Comparison of ENCODE assay signal across 20 cellular contexts in genomic region chr1:234931404-234931973, GRCh38.
DNase-seq lines count a peak whose midpoint lies in the region; ATAC-seq, FAIRE-seq and TF ChIP-seq lines count a peak whose summit lies in the region.
"Had no signal": no experiment of that assay in that cellular context is flagged by ENCODE, and none has a peak within 500 bp of the region (broad histone marks: within the 10 kb centered on the region; RNA-seq: fewer than 3 reads in every experiment).

No MANE protein-coding gene starts in this region.

- no peaks in the 10 kb centered on the region for H3K36me3 Mint-ChIP-seq in activated T-cell treated with anti-CD3 and anti-CD28 coated beads, Interleukin-2, amount 50 U/mL, for 24 hours (ENCODE audit: low read depth)
- peaks cover 2% of the 10 kb centered on the region for H3K36me3 Mint-ChIP-seq in activated T-helper 1 cell treated with anti-CD3 and anti-CD28 coated beads, Interleukin-12 subunit alpha, Interleukin-12 subunit beta, Interleukin-2, Interleukin-4 antibody, amounts not matched to agents 30 ng/mL and 10 ng/mL and 1 ng/mL, durations not matched to agents 14 hours and 24 hours and 36 hours (ENCODE audit: low read depth)
- H3K36me3 Mint-ChIP-seq: CD4-positive, CD25-positive, alpha-beta regulatory T cell had no signal

- H3K4me1 Mint-ChIP-seq in activated T-cell treated with anti-CD3 and anti-CD28 coated beads, Interleukin-2, amount 50 U/mL, for 24 hours (ENCODE audit: low read depth), result peaks cover 66% of the 10 kb centered on the region
- H3K4me1 Mint-ChIP-seq in activated T-helper 1 cell treated with anti-CD3 and anti-CD28 coated beads, Interleukin-12 subunit alpha, Interleukin-12 subunit beta, Interleukin-2, Interleukin-4 antibody, amounts not matched to agents 30 ng/mL and 10 ng/mL and 1 ng/mL, durations not matched to agents 14 hours and 24 hours and 36 hours (ENCODE audit: low read depth), result peaks cover 68% of the 10 kb centered on the region

- no peak overlapping the region for H3K4me2 ChIP-seq in HepG2 (ENCODE audit: low read depth, low read length)
- no peak overlapping the region for H3K4me2 ChIP-seq in hepatocyte

- TF ChIP-seq CTCF in HepG2 (CRISPR knock-in tag; IDR thresholded peaks at IDR 0.05) (no peak), hepatocyte (IDR thresholded peaks at IDR 0.05; ENCODE audit: poor library complexity) (no peak)

- H3K9me3 ChIP-seq in HepG2 (ENCODE audit: low read length) (no peaks in the 10 kb centered on the region), hepatocyte (ENCODE audit: low read depth) (no peaks in the 10 kb centered on the region)
- H3K9me3 ChIP-seq: SJCRH30 had no signal

- H3K27ac Mint-ChIP-seq in activated T-cell treated with anti-CD3 and anti-CD28 coated beads, Interleukin-2, amount 50 U/mL, for 24 hours, result no peak overlapping the region
- peak overlapping the region; percentile 27 for H3K27ac Mint-ChIP-seq in activated T-helper 1 cell treated with anti-CD3 and anti-CD28 coated beads, Interleukin-12 subunit alpha, Interleukin-12 subunit beta, Interleukin-2, Interleukin-4 antibody, amounts not matched to agents 30 ng/mL and 10 ng/mL and 1 ng/mL, durations not matched to agents 14 hours and 24 hours and 36 hours
- H3K27ac Mint-ChIP-seq: CD4-positive, CD25-positive, alpha-beta regulatory T cell had no signal

- H3K79me2 ChIP-seq in HepG2 (ENCODE audit: insufficient read depth, low read length) (no peaks in the 10 kb centered on the region), hepatocyte (no peaks in the 10 kb centered on the region)

- 87% methylated on average over 3 of the region's 4 CpGs for WGBS in HepG2 (ENCODE audit: low lambda C conversion rate)
- 87% methylated on average over 4 of the region's 4 CpGs for WGBS in hepatocyte (ENCODE audit: low lambda C conversion rate, missing lambda C conversion rate)

- H3K36me3 ChIP-seq in HepG2 (replicated peaks in 1 of 2; ENCODE audit: control insufficient read depth in 1 of 2, insufficient read depth in 2 of 2, low read length in 2 of 2), result no peaks in the 10 kb centered on the region
- no peaks in the 10 kb centered on the region for H3K36me3 ChIP-seq in hepatocyte (replicated peaks; ENCODE audit: insufficient read depth, low read depth)
- H3K36me3 ChIP-seq: SJCRH30 had no signal

- POLR2A ChIA-PET in HepG2 (lab: Yijun Ruan, JAX), result interaction anchor here (3.5 kb wide), 1 partner anchor 26 kb away, joined by 13 read pairs; no protein-coding TSS in a partner anchor

- H3K9ac ChIP-seq in HepG2 (ENCODE audit: insufficient read depth, low read depth, low read length), result no peak overlapping the region
- H3K9ac ChIP-seq: GM23248 had no signal

- TF ChIP-seq POLR2A in HepG2 (IDR thresholded peaks at IDR 0.05; ENCODE audit: insufficient read depth in 1 of 2, low read depth in 2 of 2, low read length in 2 of 2), result no peak

- no peaks in the 10 kb centered on the region for H4K20me1 ChIP-seq in HepG2 (ENCODE audit: insufficient read depth, low read length)
- H4K20me1 ChIP-seq in hepatocyte (ENCODE audit: insufficient read depth, poor library complexity, severe bottlenecking), result no peaks in the 10 kb centered on the region

- H3K4me3 ChIP-seq in HepG2 (replicated peaks in 1 of 3; ENCODE audit: insufficient read depth in 1 of 3, low read depth in 2 of 3, low read length in 3 of 3) (no peak overlapping the region), hepatocyte (no peak overlapping the region)
- H3K4me3 ChIP-seq: GM23248, SJCRH30 had no signal

- peaks cover 32% of the 10 kb centered on the region for H3K4me1 ChIP-seq in HepG2 (ENCODE audit: insufficient read depth, low read length)
- peaks cover 8% of the 10 kb centered on the region for H3K4me1 ChIP-seq in hepatocyte (ENCODE audit: insufficient read depth)
- H3K4me1 ChIP-seq: SJCRH30 had no signal

- CTCF ChIA-PET in HepG2 (lab: Yijun Ruan, JAX; ENCODE audit: low intra/inter-chr PET ratio, low total read pairs), result no interaction called here

- no peaks in the 10 kb centered on the region for H3K9me3 Mint-ChIP-seq in activated T-cell treated with anti-CD3 and anti-CD28 coated beads, Interleukin-2, amount 50 U/mL, for 24 hours
- H3K9me3 Mint-ChIP-seq in activated T-helper 1 cell treated with anti-CD3 and anti-CD28 coated beads, Interleukin-12 subunit alpha, Interleukin-12 subunit beta, Interleukin-2, Interleukin-4 antibody, amounts not matched to agents 30 ng/mL and 10 ng/mL and 1 ng/mL, durations not matched to agents 14 hours and 24 hours and 36 hours, result no peaks in the 10 kb centered on the region
- H3K9me3 Mint-ChIP-seq: CD4-positive, CD25-positive, alpha-beta regulatory T cell had no signal

- DNase-seq in activated T-cell treated with anti-CD3 and anti-CD28 coated beads, Interleukin-2, amount 50 U/mL, for 24 hours, result peak; percentile 23
- DNase-seq in activated T-cell treated with anti-CD3 and anti-CD28 coated beads, Interleukin-2, amount 50 U/mL, for 48 hours, result no peak
- DNase-seq in activated T-helper 1 cell treated with anti-CD3 and anti-CD28 coated beads, Interleukin-12 subunit alpha, Interleukin-12 subunit beta, Interleukin-2, Interleukin-4 antibody, amounts not matched to agents 30 ng/mL and 10 ng/mL and 1 ng/mL, durations not matched to agents 14 hours and 24 hours and 36 hours (ENCODE audit: low spot score), result no peak
- no peak for DNase-seq in HepG2 (ENCODE audit: low spot score)
- DNase-seq in hepatocyte (ENCODE audit: low spot score), result no peak
- DNase-seq in glomerular visceral epithelial cell (ENCODE audit: extremely low spot score), result no peak
- no peak for DNase-seq in DMS153 treated with DMSO at 0.1 percent for 48 hours (lab: John Stamatoyannopoulos, UW; ENCODE audit: unreplicated experiment)
- DNase-seq: CD4-positive, CD25-positive, alpha-beta regulatory T cell; DMS79 treated with DMSO at 0.1 percent for 48 hours; GM23248; NCI-H1105 treated with DMSO at 0.1 percent for 48 hours; NCI-H2029 treated with DMSO at 0.1 percent for 48 hours; NCI-H2171; NCI-H345; NCI-H524; NCI-H774; SJCRH30 had no signal

- H3K9me2 ChIP-seq in hepatocyte (replicated peaks; ENCODE audit: insufficient read depth), result no peaks in the 10 kb centered on the region

- BruUV-seq in HepG2 (replicated peaks; lab: Mats Ljungman, UMichigan), result no TSS peak

- TF ChIP-seq EP300 in HepG2 (IDR thresholded peaks at IDR 0.05; ENCODE audit: low read depth in 2 of 2, low read length in 2 of 2) (no peak), HepG2 (CRISPR knock-in tag; IDR thresholded peaks at IDR 0.05; ENCODE audit: borderline replicate concordance) (no peak)

- H2AFZ ChIP-seq in HepG2 (ENCODE audit: low read length) (no peak overlapping the region), hepatocyte (no peak overlapping the region)
- H2AFZ ChIP-seq: GM23248 had no signal

- intact Hi-C loops in activated T-helper 1 cell treated with anti-CD3 and anti-CD28 coated beads, Interleukin-12 subunit alpha, Interleukin-12 subunit beta, Interleukin-2, Interleukin-4 antibody, amounts not matched to agents 30 ng/mL and 10 ng/mL and 1 ng/mL, durations not matched to agents 14 hours and 24 hours and 36 hours (cut with micrococcal nuclease), result no loop called here
- intact Hi-C loops in HepG2 (cut with micrococcal nuclease; ENCODE audit: unreplicated experiment), result no loop called here

- no peaks in the 10 kb centered on the region for H3K27me3 Mint-ChIP-seq in activated T-cell treated with anti-CD3 and anti-CD28 coated beads, Interleukin-2, amount 50 U/mL, for 24 hours
- H3K27me3 Mint-ChIP-seq in activated T-helper 1 cell treated with anti-CD3 and anti-CD28 coated beads, Interleukin-12 subunit alpha, Interleukin-12 subunit beta, Interleukin-2, Interleukin-4 antibody, amounts not matched to agents 30 ng/mL and 10 ng/mL and 1 ng/mL, durations not matched to agents 14 hours and 24 hours and 36 hours (ENCODE audit: insufficient read depth), result no peaks in the 10 kb centered on the region
- H3K27me3 Mint-ChIP-seq: CD4-positive, CD25-positive, alpha-beta regulatory T cell had no signal

- H3K27ac ChIP-seq in HepG2 (ENCODE audit: extremely low read length, insufficient read depth, low read length) (no peak overlapping the region), hepatocyte (no peak overlapping the region)
- H3K27ac ChIP-seq: GM23248, SJCRH30 had no signal

- FAIRE-seq in HepG2 (lab: Jason Lieb, UNC), result no peak
- FAIRE-seq: GM12892, RCC 7860 had no signal

- H3K4me3 Mint-ChIP-seq in activated T-cell treated with anti-CD3 and anti-CD28 coated beads, Interleukin-2, amount 50 U/mL, for 24 hours, result no peak overlapping the region
- no peak overlapping the region for H3K4me3 Mint-ChIP-seq in activated T-helper 1 cell treated with anti-CD3 and anti-CD28 coated beads, Interleukin-12 subunit alpha, Interleukin-12 subunit beta, Interleukin-2, Interleukin-4 antibody, amounts not matched to agents 30 ng/mL and 10 ng/mL and 1 ng/mL, durations not matched to agents 14 hours and 24 hours and 36 hours
- H3K4me3 Mint-ChIP-seq: CD4-positive, CD25-positive, alpha-beta regulatory T cell had no signal

- H3K27me3 ChIP-seq in HepG2 (ENCODE audit: control insufficient read depth in 1 of 2, insufficient read depth in 2 of 2, low read length in 2 of 2), result no peaks in the 10 kb centered on the region
- no peaks in the 10 kb centered on the region for H3K27me3 ChIP-seq in hepatocyte
- H3K27me3 ChIP-seq: SJCRH30 had no signal

- no peak for ATAC-seq in HepG2
- ATAC-seq: HCT116 had no signal

- TF ChIP-seq RAD21 in HepG2 (CRISPR knock-in tag; IDR thresholded peaks at IDR 0.05), result no peak

- in situ Hi-C loops in HepG2 (cut with HindIII; ENCODE audit: extremely low pct_ligation_motif_present, low pct_unique_long_range_greater_than_20kb), result no loop called here

TF ChIP-seq in HepG2, 621 proteins besides CTCF, POLR2A, EP300 and RAD21 (continues in another document):
- TF ChIP-seq, protein P1, sequence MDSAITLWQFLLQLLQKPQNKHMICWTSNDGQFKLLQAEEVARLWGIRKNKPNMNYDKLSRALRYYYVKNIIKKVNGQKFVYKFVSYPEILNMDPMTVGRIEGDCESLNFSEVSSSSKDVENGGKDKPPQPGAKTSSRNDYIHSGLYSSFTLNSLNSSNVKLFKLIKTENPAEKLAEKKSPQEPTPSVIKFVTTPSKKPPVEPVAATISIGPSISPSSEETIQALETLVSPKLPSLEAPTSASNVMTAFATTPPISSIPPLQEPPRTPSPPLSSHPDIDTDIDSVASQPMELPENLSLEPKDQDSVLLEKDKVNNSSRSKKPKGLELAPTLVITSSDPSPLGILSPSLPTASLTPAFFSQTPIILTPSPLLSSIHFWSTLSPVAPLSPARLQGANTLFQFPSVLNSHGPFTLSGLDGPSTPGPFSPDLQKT (CRISPR knock-in tag; IDR thresholded peaks at IDR 0.05; ENCODE audit: borderline replicate concordance), result no peak
- TF ChIP-seq ZMYM3 (CRISPR knock-in tag; IDR thresholded peaks at IDR 0.05), result peak; percentile 29; the same call in 1 of the 2 replicates
- no peak for TF ChIP-seq CENPT (CRISPR knock-in tag; IDR thresholded peaks at IDR 0.05; ENCODE audit: low read depth)
- TF ChIP-seq MAFK (conservative IDR thresholded peaks at IDR 0.05 in 1 of 2, IDR thresholded peaks at IDR 0.05 in 1 of 2; ENCODE audit: low read length in 2 of 2), result peak; percentile 54 to 55
